In the genomic region with DNA sequence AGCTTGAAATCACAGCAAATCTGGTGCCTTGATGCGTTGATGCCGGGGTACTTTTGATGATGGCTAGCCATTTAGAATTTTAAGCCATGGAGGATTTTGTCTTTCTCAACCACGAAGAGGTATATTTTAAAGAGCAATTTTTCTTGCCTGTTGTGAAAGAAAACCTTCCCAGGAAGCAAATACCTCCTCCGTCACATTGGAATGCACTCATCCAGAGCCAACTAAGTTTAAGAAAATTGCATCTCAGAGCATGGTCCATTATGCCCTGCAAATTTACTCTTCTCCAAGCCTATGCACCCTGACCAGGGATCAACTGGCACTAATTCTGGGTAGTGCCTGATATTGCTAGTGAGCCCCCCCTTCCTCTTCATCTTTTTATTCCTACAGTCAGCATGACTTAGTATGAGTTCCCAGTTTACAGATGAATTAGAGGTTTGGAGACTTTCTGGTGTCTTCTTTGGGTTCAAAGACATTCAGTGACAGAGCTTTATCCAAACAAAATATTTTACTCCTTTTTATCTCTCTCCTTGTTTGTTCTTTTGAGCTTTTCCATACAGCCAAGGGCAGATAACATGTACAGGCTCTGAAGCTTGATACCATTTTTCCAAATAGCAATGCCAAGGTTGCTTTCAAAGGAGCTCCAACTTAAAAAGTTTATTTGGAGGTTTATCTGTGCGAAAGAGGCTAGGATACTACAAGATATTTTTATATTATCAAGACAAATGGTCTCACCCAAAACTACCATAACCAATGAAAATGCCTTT, we compare ENCODE assay signal across 17 cellular contexts. TPM values are rescaled to one million over a fixed set of nuclear protein-coding genes. Genes with fewer than 3 reads are reported as not detected.
DNase-seq lines count a peak whose midpoint lies in the region; ATAC-seq, FAIRE-seq and TF ChIP-seq lines count a peak whose summit lies in the region.
"Had no signal": no experiment of that assay in that cellular context is flagged by ENCODE, and none has a peak within 500 bp of the region (broad histone marks: within the 10 kb centered on the region; RNA-seq: fewer than 3 reads in every experiment).

No MANE protein-coding gene starts in this region.

- H3K36me3 Mint-ChIP-seq in Calu3 (ENCODE audit: insufficient read depth, unreplicated experiment) = peaks cover 4% of the 10 kb centered on the region
- no peaks in the 10 kb centered on the region for H3K36me3 Mint-ChIP-seq in stimulated activated naive B cell treated with anti-CD40 and anti-IgM and Interleukin-4, amounts not matched to agents 10 μg/mL and 1 μg/mL and 100 μg/mL, for 72 hours

- intact Hi-C loops in Calu3 (cut with micrococcal nuclease; ENCODE audit: unreplicated experiment) = loop anchor here (2.0 kb wide), 1 partner anchor 103 kb away; no protein-coding TSS in a partner anchor
- intact Hi-C loops in Panc1 (cut with micrococcal nuclease; ENCODE audit: unreplicated experiment) = loop anchor here (5.0 kb wide), 1 partner anchor 321 kb away; no protein-coding TSS in a partner anchor
- intact Hi-C loops in endothelial cell of umbilical vein (cut with micrococcal nuclease) = loop anchor here (2.0 to 10.0 kb wide), 3 partner anchors 323 to 836 kb away; no protein-coding TSS in a partner anchor
- intact Hi-C loops in pancreas (cut with DNase I) = loop anchor here in 1 of 3 donors (10.0 kb wide), 1 partner anchor 199 kb away; no protein-coding TSS in a partner anchor
- intact Hi-C loops in A673 (cut with micrococcal nuclease; ENCODE audit: unreplicated experiment) = loop anchor here (5.0 kb wide), 1 partner anchor 96 kb away; no protein-coding TSS in a partner anchor
- intact Hi-C loops in adrenal gland (cut with DNase I) = loop anchor here in 1 of 2 donors (5.0 kb wide), 1 partner anchor 201 kb away; no protein-coding TSS in a partner anchor

- no peak for TF ChIP-seq POLR2A in endothelial cell of umbilical vein (IDR thresholded peaks at IDR 0.05; ENCODE audit: low read depth, low read length)
- no peak for TF ChIP-seq POLR2A in adrenal gland (IDR thresholded peaks at IDR 0.05)

- WGBS in pancreas, 2 donors = 68 to 71% methylated on average over 5 of the region's 5 CpGs
- WGBS in adrenal gland, 4 donors = 71 to 83% (median 79%) methylated on average over 5 of the region's 5 CpGs

- H2AFZ ChIP-seq in endothelial cell of umbilical vein (ENCODE audit: low read depth, low read length) = no peak overlapping the region

- H3K4me1 ChIP-seq in Panc1 (ENCODE audit: control insufficient read depth, insufficient read depth, low read length) = peaks cover 13% of the 10 kb centered on the region
- peaks cover 7% of the 10 kb centered on the region for H3K4me1 ChIP-seq in endothelial cell of umbilical vein (ENCODE audit: control insufficient read depth, extremely low read depth, insufficient read depth, low read length)
- H3K4me1 ChIP-seq in pancreas = peaks cover 7 to 16% (median 9%) of the 10 kb centered on the region in 3 donors
- peaks cover 25% of the 10 kb centered on the region for H3K4me1 ChIP-seq in A673 (ENCODE audit: insufficient read depth, low read length, poor library complexity, severe bottlenecking)
- peaks cover 0 to 16% of the 10 kb centered on the region in 2 donors for H3K4me1 ChIP-seq in adrenal gland (replicated peaks in 1 of 2)

- in situ Hi-C loops in Panc1 (cut with HindIII; ENCODE audit: low pct_unique_long_range_greater_than_20kb, low sequenced_read_pairs) = no loop called here

- peak overlapping the region; percentile 53 for H3K27ac Mint-ChIP-seq in Calu3 (ENCODE audit: unreplicated experiment)
- no peak overlapping the region for H3K27ac Mint-ChIP-seq in stimulated activated naive B cell treated with anti-CD40 and anti-IgM and Interleukin-4, amounts not matched to agents 10 μg/mL and 1 μg/mL and 100 μg/mL, for 72 hours
- H3K27ac Mint-ChIP-seq: activated T-helper 2 cell treated with anti-CD3 and anti-CD28 coated beads, Interferon-gamma antibody, Interleukin-2, Interleukin-4, amounts not matched to agents 10 μg/mL and 5 μg/mL and 100 μg/mL, durations not matched to agents 14 hours and 24 hours and 36 hours had no signal

- dilution Hi-C loops in endothelial cell of umbilical vein (cut with MboI; ENCODE audit: extremely low pct_ligation_motif_present, low sequenced_read_pairs) = no loop called here

- H3K4me1 Mint-ChIP-seq in Calu3 (ENCODE audit: low read depth, unreplicated experiment) = peaks cover 27% of the 10 kb centered on the region
- H3K4me1 Mint-ChIP-seq in stimulated activated naive B cell treated with anti-CD40 and anti-IgM and Interleukin-4, amounts not matched to agents 10 μg/mL and 1 μg/mL and 100 μg/mL, for 72 hours = peaks cover 7 to 8% of the 10 kb centered on the region in 2 donors

- H3K79me2 ChIP-seq in endothelial cell of umbilical vein (ENCODE audit: control insufficient read depth, insufficient read depth, low read length) = no peaks in the 10 kb centered on the region

- FAIRE-seq in endothelial cell of umbilical vein (lab: Jason Lieb, UNC) (no peak), pancreas (lab: Jason Lieb, UNC) (no peak)

- H3K27me3 Mint-ChIP-seq in Calu3 (ENCODE audit: unreplicated experiment) = no peaks in the 10 kb centered on the region
- H3K27me3 Mint-ChIP-seq in stimulated activated naive B cell treated with anti-CD40 and anti-IgM and Interleukin-4, amounts not matched to agents 10 μg/mL and 1 μg/mL and 100 μg/mL, for 72 hours = no peaks in the 10 kb centered on the region

- ATAC-seq in Panc1 (no peak), pancreas (peak in 3 of 4 donors; percentile 24 to 52 (median 33))
- no peak for ATAC-seq in stimulated activated naive B cell treated with anti-CD40 and anti-IgM and Interleukin-4, amounts not matched to agents 10 μg/mL and 1 μg/mL and 100 μg/mL, for 72 hours (replicated peaks)

- no peaks in the 10 kb centered on the region for H3K36me3 ChIP-seq in Panc1 (ENCODE audit: control insufficient read depth, insufficient read depth, low read length)
- no peaks in the 10 kb centered on the region for H3K36me3 ChIP-seq in endothelial cell of umbilical vein (ENCODE audit: control insufficient read depth in 2 of 2, extremely low read depth in 1 of 2, insufficient read depth in 2 of 2, low read length in 2 of 2)
- no peaks in the 10 kb centered on the region for H3K36me3 ChIP-seq in pancreas
- no peaks in the 10 kb centered on the region for H3K36me3 ChIP-seq in A673 (ENCODE audit: insufficient read depth, low read length, poor library complexity, severe bottlenecking)
- H3K36me3 ChIP-seq in adrenal gland (replicated peaks in 1 of 2) = no peaks in the 10 kb centered on the region
- H3K36me3 ChIP-seq: BLaER1, tibial nerve had no signal

- H3K27ac ChIP-seq in Panc1 (ENCODE audit: low read length) (peak overlapping the region; percentile 40; the same call in 1 of the 2 replicates), endothelial cell of umbilical vein (ENCODE audit: insufficient read depth, low read depth, low read length) (no peak overlapping the region), pancreas (peak overlapping the region in 2 of 4 donors; percentile 47 to 59), A673 (ENCODE audit: low read depth, low read length, poor library complexity, severe bottlenecking) (no peak overlapping the region), adrenal gland (no peak overlapping the region)
- H3K27ac ChIP-seq: BLaER1 had no signal

- H3K27me3 ChIP-seq in Panc1 (ENCODE audit: control insufficient read depth, insufficient read depth, low read length) (no peaks in the 10 kb centered on the region), endothelial cell of umbilical vein (ENCODE audit: control insufficient read depth in 2 of 2, insufficient read depth in 2 of 2, low read length in 2 of 2) (no peaks in the 10 kb centered on the region), pancreas (no peaks in the 10 kb centered on the region), A673 (replicated peaks; ENCODE audit: insufficient read depth, low read depth, low read length, poor library complexity) (no peaks in the 10 kb centered on the region), adrenal gland (no peaks in the 10 kb centered on the region)
- H3K27me3 ChIP-seq: BLaER1, tibial nerve had no signal

- H4K20me1 ChIP-seq in endothelial cell of umbilical vein (replicated peaks; ENCODE audit: control insufficient read depth, extremely low read depth, insufficient read depth, low read length) = no peaks in the 10 kb centered on the region
- H4K20me1 ChIP-seq: BLaER1 had no signal

- CTCF ChIA-PET in Calu3 (lab: Charles Lee) (interaction anchor here (1.4 to 2.1 kb wide), 3 partner anchors 25 to 322 kb away, joined by 3 to 10 read pairs (median 3); no protein-coding TSS in a partner anchor), Panc1 (lab: Charles Lee) (no interaction called here), endothelial cell of umbilical vein (lab: Charles Lee) (interaction anchor here (0.6 to 5.4 kb wide), 12 partner anchors 12 to 348 kb away, joined by 3 to 63 read pairs (median 4); no protein-coding TSS in a partner anchor), A673 (lab: Charles Lee) (interaction anchor here (0.7 kb wide), 1 partner anchor 212 kb away, joined by 3 read pairs; no protein-coding TSS in a partner anchor)

- POLR2A ChIA-PET in Panc1 (lab: Charles Lee) = no interaction called here
- POLR2A ChIA-PET in endothelial cell of umbilical vein (lab: Charles Lee) = no interaction called here
- POLR2A ChIA-PET in A673 (lab: Charles Lee; ENCODE audit: low non-redundant PET) = no interaction called here

- H3K9me3 ChIP-seq in Panc1 (ENCODE audit: control insufficient read depth, insufficient read depth, low read depth, low read length) = no peaks in the 10 kb centered on the region
- no peaks in the 10 kb centered on the region for H3K9me3 ChIP-seq in endothelial cell of umbilical vein (replicated peaks; ENCODE audit: control insufficient read depth, insufficient read depth, low read length)
- H3K9me3 ChIP-seq in pancreas = no peaks in the 10 kb centered on the region
- no peaks in the 10 kb centered on the region for H3K9me3 ChIP-seq in A673 (ENCODE audit: low read depth, low read length, poor library complexity, severe bottlenecking)
- H3K9me3 ChIP-seq in adrenal gland (replicated peaks in 1 of 3) = no peaks in the 10 kb centered on the region
- H3K9me3 ChIP-seq: BLaER1, tibial nerve had no signal

- no peak for TF ChIP-seq CTCF in Calu3 (IDR thresholded peaks at IDR 0.05; ENCODE audit: unreplicated experiment)
- no peak for TF ChIP-seq CTCF in Panc1 (IDR thresholded peaks at IDR 0.05)
- TF ChIP-seq CTCF in endothelial cell of umbilical vein (IDR thresholded peaks at IDR 0.05; ENCODE audit: extremely low read depth in 1 of 2, insufficient read depth in 1 of 2, low read depth in 1 of 2, low read length in 2 of 2) = no peak
- TF ChIP-seq CTCF in pancreas (IDR thresholded peaks at IDR 0.05) = no peak
- TF ChIP-seq CTCF in A673 (conservative IDR thresholded peaks at IDR 0.05; ENCODE audit: low read depth, low read length) = no peak
- no peak for TF ChIP-seq CTCF in adrenal gland (IDR thresholded peaks at IDR 0.05)

- BruUV-seq in Calu3 (replicated peaks; lab: Mats Ljungman, UMichigan) = no TSS peak
- BruUV-seq in Panc1 (replicated peaks; lab: Mats Ljungman, UMichigan) = no TSS peak
- BruUV-seq in endothelial cell of umbilical vein (replicated peaks; lab: Mats Ljungman, UMichigan) = no TSS peak
- no TSS peak for BruUV-seq in A673 (replicated peaks; lab: Mats Ljungman, UMichigan)

- H3K4me3 ChIP-seq in Panc1 (ENCODE audit: low read depth in 2 of 2, low read length in 2 of 2) (no peak overlapping the region), endothelial cell of umbilical vein (replicated peaks in 1 of 3; ENCODE audit: insufficient read depth in 1 of 3, low read depth in 1 of 3, low read length in 3 of 3) (no peak overlapping the region), pancreas (no peak overlapping the region), A673 (ENCODE audit: low read depth, low read length, poor library complexity, severe bottlenecking) (no peak overlapping the region), adrenal gland (no peak overlapping the region)
- H3K4me3 ChIP-seq: BLaER1, tibial nerve had no signal

- no peaks in the 10 kb centered on the region for H3K9me3 Mint-ChIP-seq in Calu3 (ENCODE audit: low read depth, unreplicated experiment)
- H3K9me3 Mint-ChIP-seq in stimulated activated naive B cell treated with anti-CD40 and anti-IgM and Interleukin-4, amounts not matched to agents 10 μg/mL and 1 μg/mL and 100 μg/mL, for 72 hours = no peaks in the 10 kb centered on the region
- H3K9me3 Mint-ChIP-seq: activated T-helper 2 cell treated with anti-CD3 and anti-CD28 coated beads, Interferon-gamma antibody, Interleukin-2, Interleukin-4, amounts not matched to agents 10 μg/mL and 5 μg/mL and 100 μg/mL, durations not matched to agents 14 hours and 24 hours and 36 hours; H9 had no signal

- no peaks in the 10 kb centered on the region for H3K9me1 ChIP-seq in endothelial cell of umbilical vein (replicated peaks; ENCODE audit: control insufficient read depth, extremely low read depth, insufficient read depth, low read length)

- H3K4me3 Mint-ChIP-seq in Calu3 (ENCODE audit: low read depth, unreplicated experiment) = no peak overlapping the region
- no peak overlapping the region for H3K4me3 Mint-ChIP-seq in stimulated activated naive B cell treated with anti-CD40 and anti-IgM and Interleukin-4, amounts not matched to agents 10 μg/mL and 1 μg/mL and 100 μg/mL, for 72 hours
- H3K4me3 Mint-ChIP-seq: H9 had no signal

- peak overlapping the region; percentile 52 for H3K4me2 ChIP-seq in endothelial cell of umbilical vein (ENCODE audit: insufficient read depth, low read length)
- H3K4me2 ChIP-seq: BLaER1 had no signal

- no peak for DNase-seq in Calu3
- no peak for DNase-seq in Panc1 (ENCODE audit: low read depth, low spot score)
- no peak for DNase-seq in endothelial cell of umbilical vein (ENCODE audit: low read depth, low spot score)
- no peak for DNase-seq in pancreas
- DNase-seq in A673 (ENCODE audit: low spot score) = no peak
- DNase-seq in NK-92 treated with Interleukin-12 subunit alpha and Interleukin-12 subunit beta, amount 100 ng/mL, for 24 hours (lab: John Stamatoyannopoulos, UW) = no peak
- DNase-seq in stimulated activated naive B cell treated with anti-CD40 and anti-IgM and Interleukin-4, amounts not matched to agents 10 μg/mL and 1 μg/mL and 100 μg/mL, for 72 hours = no peak
- no peak for DNase-seq in adrenal gland
- DNase-seq: anterior cingulate cortex, H9, hippocampal formation, left cardiac atrium, NCI-H2029, NCI-H526 had no signal

- H3K9ac ChIP-seq in endothelial cell of umbilical vein (replicated peaks; ENCODE audit: extremely low read depth, insufficient read depth, low read length) = no peak overlapping the region
- H3K9ac ChIP-seq: BLaER1 had no signal

RNA-seq across cellular contexts. Expression of a gene that starts 56.6 kb away (rescaled TPM):
- total RNA-seq in Calu3 (2022) = 29.8 and 32.9 TPM in 2 replicates
- 2.5 TPM for total RNA-seq in Panc1 (2021; ENCODE audit: unreplicated experiment)
- polyA plus RNA-seq in Panc1 (2012; ENCODE audit: insufficient read length) = 0.59 TPM
- 5.4 and 8.5 TPM in 2 replicates for total RNA-seq in endothelial cell of umbilical vein
- 0.67 and 0.88 TPM in 2 replicates for polyA plus RNA-seq in endothelial cell of umbilical vein
- 2.3 TPM in 2 replicates for polyA plus RNA-seq in endothelial cell of umbilical vein (2011; cell fraction: cytosol; rRNA removed)
- polyA plus RNA-seq in endothelial cell of umbilical vein (2011; cell fraction: nucleus; rRNA removed) = 4.2 and 5.1 TPM in 2 replicates
- 4.6 and 5.7 TPM in 2 replicates for polyA plus RNA-seq in endothelial cell of umbilical vein (2012)
- 6.1 and 11.5 TPM in 2 replicates for polyA minus RNA-seq in endothelial cell of umbilical vein
- polyA minus RNA-seq in endothelial cell of umbilical vein (2011; cell fraction: cytosol; rRNA and poly(A)+ RNA removed) = 5.5 TPM
- 11.9 and 19.9 TPM in 2 replicates for polyA minus RNA-seq in endothelial cell of umbilical vein (2011; cell fraction: nucleus; rRNA and poly(A)+ RNA removed)
- total RNA-seq in pancreas = 10 to 100 TPM; 15.7 to 28.5 (median 18.8) TPM
- 1 to 10 TPM; 3.3 to 7.7 TPM for polyA plus RNA-seq in pancreas
- 13.5 and 16.3 TPM in 2 replicates for total RNA-seq in A673 (2021)
- 10 to 100 TPM in 7 of 8 donors, 1 to 10 TPM in 1; 9.3 to 28.9 (median 18.4) TPM for total RNA-seq in adrenal gland
- polyA plus RNA-seq in adrenal gland = 10 to 100 TPM in 1 of 3 donors, 1 to 10 TPM in 2; 2.6 to 12.2 (median 6.2) TPM

Comparison
In these comparisons a context has a peak if more than half of its experiments do, and no peak if none do; other contexts are left out.
1. ATAC-seq: peak in pancreas (3 of 4); none in Panc1 (single experiment) and stimulated activated naive B cell treated with anti-CD40 and anti-IgM and Interleukin-4, amounts not matched to agents 10 μg/mL and 1 μg/mL and 100 μg/mL, for 72 hours (0 of 2).